Comparison of ENCODE assay signal across 26 cellular contexts in the genomic region with DNA sequence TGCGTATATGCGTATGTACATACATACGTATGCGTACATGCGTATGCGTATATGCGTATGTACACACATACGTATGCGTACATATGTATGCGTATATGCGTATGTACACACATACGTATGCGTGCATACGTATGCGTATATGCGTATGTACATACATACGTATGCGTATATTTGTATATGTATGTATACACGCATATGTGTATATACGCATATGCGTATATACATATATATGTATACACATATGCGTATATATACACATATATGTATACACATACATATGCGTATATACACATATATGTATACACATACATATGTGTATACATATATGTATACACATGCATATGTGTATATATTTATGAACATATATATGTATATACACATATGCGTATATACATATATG. TPM values are rescaled to one million over a fixed set of nuclear protein-coding genes. Genes with fewer than 3 reads are reported as not detected.
DNase-seq lines count a peak whose midpoint lies in the region; ATAC-seq, FAIRE-seq and TF ChIP-seq lines count a peak whose summit lies in the region.
"Had no signal": no experiment of that assay in that cellular context is flagged by ENCODE, and none has a peak within 500 bp of the region (broad histone marks: within the 10 kb centered on the region; RNA-seq: fewer than 3 reads in every experiment).

No MANE protein-coding gene starts in this region.

- whole genome bisulfite sequencing in A549 (ENCODE audit: missing lambda C conversion rate): 94% methylated on average over 24 of the region's 24 CpGs

- TF ChIP-seq CTCF in A549 (IDR thresholded peaks at IDR 0.05): no peak
- no peak for TF ChIP-seq CTCF in GM23338 (conservative IDR thresholded peaks at IDR 0.05; ENCODE audit: low read depth in 2 of 2)

- TF ChIP-seq RAD21 in A549 (conservative IDR thresholded peaks at IDR 0.05 in 1 of 2, IDR thresholded peaks at IDR 0.05 in 1 of 2): no peak

- H2AFZ ChIP-seq in GM23338: no peak overlapping the region

- no peak overlapping the region for H3K4me3 ChIP-seq in A549
- H3K4me3 ChIP-seq in GM23338: no peak overlapping the region
- H3K4me3 ChIP-seq: BLaER1 had no signal

- DNase-seq in A549 (ENCODE audit: low read depth in 1 of 2, low spot score in 1 of 2): no peak
- DNase-seq in HTR-8/SVneo (ENCODE audit: insufficient read length, low spot score): no peak
- DNase-seq in frontal cortex (ENCODE audit: low spot score in 2 of 2): no peak
- no peak for DNase-seq in urothelium cell line (ENCODE audit: low spot score)
- no peak for DNase-seq in GM23338 (ENCODE audit: low spot score)
- no peak for DNase-seq in NOMO-1 treated with DMSO at 0.1 percent for 48 hours (lab: John Stamatoyannopoulos, UW; ENCODE audit: unreplicated experiment)
- DNase-seq in activated CD4-positive, alpha-beta T cell treated with anti-CD3 and anti-CD28 coated beads for 1 hour: no peak
- DNase-seq: 8988T; ACHN; BE2C; C1 segment of cervical spinal cord; CD4-positive, alpha-beta memory T cell; CD4-positive, CD25-positive, alpha-beta regulatory T cell; CD8-positive, alpha-beta memory T cell; COR-L47; DMS 273 treated with DMSO at 0.1 percent for 48 hours; DMS153; DMS53; DMS79; DND-41; EL; GF-D8 had no signal

- no peaks in the 10 kb centered on the region for H3K9me2 ChIP-seq in GM23338 (ENCODE audit: insufficient read depth)

- no peaks in the 10 kb centered on the region for H3K9me3 Mint-ChIP-seq in GM23338
- H3K9me3 Mint-ChIP-seq: CD14-positive monocyte; CD4-positive, alpha-beta memory T cell; CD8-positive, alpha-beta memory T cell had no signal

- ATAC-seq in A549 (no peak), GM23338 (no peak), GM18520 (IDR thresholded peaks at IDR 0.05; ENCODE audit: unreplicated experiment) (no peak)

- H3K4me1 Mint-ChIP-seq in GM23338: no peaks in the 10 kb centered on the region

- peaks cover 5% of the 10 kb centered on the region for H3K27me3 Mint-ChIP-seq in GM23338 (ENCODE audit: insufficient read depth, low read depth, poor library complexity)
- H3K27me3 Mint-ChIP-seq: CD4-positive, alpha-beta memory T cell; CD4-positive, CD25-positive, alpha-beta regulatory T cell; CD8-positive, alpha-beta memory T cell had no signal

- H3K9me3 ChIP-seq in A549: peaks cover 14% of the 10 kb centered on the region; the same call in 2 of the 3 replicates
- H3K9me3 ChIP-seq: BE2C, BLaER1 had no signal

- TF ChIP-seq EP300 in A549 (IDR thresholded peaks at IDR 0.05): no peak

- H3K4me1 ChIP-seq in A549: no peaks in the 10 kb centered on the region
- no peaks in the 10 kb centered on the region for H3K4me1 ChIP-seq in GM23338 (ENCODE audit: insufficient read depth)

- H3K79me2 ChIP-seq in GM23338 (replicated peaks; ENCODE audit: insufficient read depth): no peaks in the 10 kb centered on the region

- H3F3A ChIP-seq in GM23338 (replicated peaks; ENCODE audit: low read depth): peaks cover 18% of the 10 kb centered on the region

- POLR2A ChIA-PET in A549 (lab: Yijun Ruan, JAX): no interaction called here

- no peak overlapping the region for H3K4me3 Mint-ChIP-seq in GM23338
- H3K4me3 Mint-ChIP-seq: CD14-positive monocyte; CD4-positive, alpha-beta memory T cell; CD4-positive, CD25-positive, alpha-beta regulatory T cell; CD8-positive, alpha-beta memory T cell had no signal

- H3K27me3 ChIP-seq in GM23338 (ENCODE audit: insufficient read depth): no peaks in the 10 kb centered on the region
- H3K27me3 ChIP-seq: BE2C, BLaER1 had no signal

- H4K20me1 ChIP-seq in GM23338 (replicated peaks; ENCODE audit: insufficient read depth): no peaks in the 10 kb centered on the region; the same call in 1 of the 2 replicates
- H4K20me1 ChIP-seq: BLaER1 had no signal

- CTCF ChIA-PET in A549 (lab: Yijun Ruan, JAX): no interaction called here

- TF ChIP-seq POLR2A in A549 (IDR thresholded peaks at IDR 0.05; ENCODE audit: low read length): no peak

- no peak overlapping the region for H3K27ac ChIP-seq in A549
- H3K27ac ChIP-seq in GM23338 (ENCODE audit: low read depth): no peak overlapping the region
- H3K27ac ChIP-seq: BLaER1 had no signal

- no peaks in the 10 kb centered on the region for H3K36me3 ChIP-seq in GM23338 (ENCODE audit: insufficient read depth)
- H3K36me3 ChIP-seq: BE2C, BLaER1 had no signal

- no peaks in the 10 kb centered on the region for H3K36me3 Mint-ChIP-seq in GM23338 (ENCODE audit: low read depth)
- H3K36me3 Mint-ChIP-seq: CD4-positive, alpha-beta memory T cell; CD4-positive, CD25-positive, alpha-beta regulatory T cell had no signal

- no peak overlapping the region for H3K27ac Mint-ChIP-seq in GM23338
- H3K27ac Mint-ChIP-seq: CD14-positive monocyte; CD4-positive, alpha-beta memory T cell; CD4-positive, CD25-positive, alpha-beta regulatory T cell; CD8-positive, alpha-beta memory T cell had no signal

- FAIRE-seq in A549 (lab: Jason Lieb, UNC) (peak; percentile 95), HTR-8/SVneo (lab: Jason Lieb, UNC) (peak; percentile 94), frontal cortex (lab: Jason Lieb, UNC) (peak; percentile 92), urothelium cell line (lab: Jason Lieb, UNC) (peak; percentile 100)

- no peak overlapping the region for H3K4me2 ChIP-seq in A549
- H3K4me2 ChIP-seq in GM23338: no peak overlapping the region
- H3K4me2 ChIP-seq: BLaER1 had no signal

TF ChIP-seq in A549, 52 proteins besides CTCF, POLR2A, EP300 and RAD21 (continues in another document):
- no peak for TF ChIP-seq EHF (CRISPR knock-in tag; IDR thresholded peaks at IDR 0.05)
- no peak for TF ChIP-seq RFX5 (IDR thresholded peaks at IDR 0.05)
- TF ChIP-seq BHLHE40 (IDR thresholded peaks at IDR 0.05; ENCODE audit: low read depth, low read length): no peak
- TF ChIP-seq FOXS1 (CRISPR knock-in tag; IDR thresholded peaks at IDR 0.05): no peak
- TF ChIP-seq NPAS2 (CRISPR knock-in tag; IDR thresholded peaks at IDR 0.05; ENCODE audit: borderline replicate concordance): no peak
- no peak for TF ChIP-seq ZNF302 (CRISPR knock-in tag; IDR thresholded peaks at IDR 0.05)
- TF ChIP-seq, protein P1, sequence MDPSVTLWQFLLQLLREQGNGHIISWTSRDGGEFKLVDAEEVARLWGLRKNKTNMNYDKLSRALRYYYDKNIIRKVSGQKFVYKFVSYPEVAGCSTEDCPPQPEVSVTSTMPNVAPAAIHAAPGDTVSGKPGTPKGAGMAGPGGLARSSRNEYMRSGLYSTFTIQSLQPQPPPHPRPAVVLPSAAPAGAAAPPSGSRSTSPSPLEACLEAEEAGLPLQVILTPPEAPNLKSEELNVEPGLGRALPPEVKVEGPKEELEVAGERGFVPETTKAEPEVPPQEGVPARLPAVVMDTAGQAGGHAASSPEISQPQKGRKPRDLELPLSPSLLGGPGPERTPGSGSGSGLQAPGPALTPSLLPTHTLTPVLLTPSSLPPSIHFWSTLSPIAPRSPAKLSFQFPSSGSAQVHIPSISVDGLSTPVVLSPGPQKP (IDR thresholded peaks at IDR 0.05; ENCODE audit: low read depth, low read length): no peak
- TF ChIP-seq POLR2AphosphoS2 (conservative IDR thresholded peaks at IDR 0.05; ENCODE audit: low read length): no peak
- no peak for TF ChIP-seq CBX8 (IDR thresholded peaks at IDR 0.05)

TF ChIP-seq in GM23338, 12 proteins besides CTCF, POLR2A, EP300 and RAD21 (continues in another document):
- TF ChIP-seq NANOG (IDR thresholded peaks at IDR 0.05; ENCODE audit: borderline replicate concordance): no peak
- no peak for TF ChIP-seq EZH2 (IDR thresholded peaks at IDR 0.05; ENCODE audit: low read depth, unreplicated experiment)
- TF ChIP-seq EZH2phosphoT487 (IDR thresholded peaks at IDR 0.05; ENCODE audit: unreplicated experiment): no peak
- no peak for TF ChIP-seq STAT1 (IDR thresholded peaks at IDR 0.05; ENCODE audit: unreplicated experiment)
- TF ChIP-seq, protein P2, sequence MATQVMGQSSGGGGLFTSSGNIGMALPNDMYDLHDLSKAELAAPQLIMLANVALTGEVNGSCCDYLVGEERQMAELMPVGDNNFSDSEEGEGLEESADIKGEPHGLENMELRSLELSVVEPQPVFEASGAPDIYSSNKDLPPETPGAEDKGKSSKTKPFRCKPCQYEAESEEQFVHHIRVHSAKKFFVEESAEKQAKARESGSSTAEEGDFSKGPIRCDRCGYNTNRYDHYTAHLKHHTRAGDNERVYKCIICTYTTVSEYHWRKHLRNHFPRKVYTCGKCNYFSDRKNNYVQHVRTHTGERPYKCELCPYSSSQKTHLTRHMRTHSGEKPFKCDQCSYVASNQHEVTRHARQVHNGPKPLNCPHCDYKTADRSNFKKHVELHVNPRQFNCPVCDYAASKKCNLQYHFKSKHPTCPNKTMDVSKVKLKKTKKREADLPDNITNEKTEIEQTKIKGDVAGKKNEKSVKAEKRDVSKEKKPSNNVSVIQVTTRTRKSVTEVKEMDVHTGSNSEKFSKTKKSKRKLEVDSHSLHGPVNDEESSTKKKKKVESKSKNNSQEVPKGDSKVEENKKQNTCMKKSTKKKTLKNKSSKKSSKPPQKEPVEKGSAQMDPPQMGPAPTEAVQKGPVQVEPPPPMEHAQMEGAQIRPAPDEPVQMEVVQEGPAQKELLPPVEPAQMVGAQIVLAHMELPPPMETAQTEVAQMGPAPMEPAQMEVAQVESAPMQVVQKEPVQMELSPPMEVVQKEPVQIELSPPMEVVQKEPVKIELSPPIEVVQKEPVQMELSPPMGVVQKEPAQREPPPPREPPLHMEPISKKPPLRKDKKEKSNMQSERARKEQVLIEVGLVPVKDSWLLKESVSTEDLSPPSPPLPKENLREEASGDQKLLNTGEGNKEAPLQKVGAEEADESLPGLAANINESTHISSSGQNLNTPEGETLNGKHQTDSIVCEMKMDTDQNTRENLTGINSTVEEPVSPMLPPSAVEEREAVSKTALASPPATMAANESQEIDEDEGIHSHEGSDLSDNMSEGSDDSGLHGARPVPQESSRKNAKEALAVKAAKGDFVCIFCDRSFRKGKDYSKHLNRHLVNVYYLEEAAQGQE (IDR thresholded peaks at IDR 0.05; ENCODE audit: unreplicated experiment): no peak
- TF ChIP-seq, protein P3, sequence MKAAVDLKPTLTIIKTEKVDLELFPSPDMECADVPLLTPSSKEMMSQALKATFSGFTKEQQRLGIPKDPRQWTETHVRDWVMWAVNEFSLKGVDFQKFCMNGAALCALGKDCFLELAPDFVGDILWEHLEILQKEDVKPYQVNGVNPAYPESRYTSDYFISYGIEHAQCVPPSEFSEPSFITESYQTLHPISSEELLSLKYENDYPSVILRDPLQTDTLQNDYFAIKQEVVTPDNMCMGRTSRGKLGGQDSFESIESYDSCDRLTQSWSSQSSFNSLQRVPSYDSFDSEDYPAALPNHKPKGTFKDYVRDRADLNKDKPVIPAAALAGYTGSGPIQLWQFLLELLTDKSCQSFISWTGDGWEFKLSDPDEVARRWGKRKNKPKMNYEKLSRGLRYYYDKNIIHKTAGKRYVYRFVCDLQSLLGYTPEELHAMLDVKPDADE (IDR thresholded peaks at IDR 0.05): no peak
- TF ChIP-seq ZNF114 (CRISPR knock-in tag; IDR thresholded peaks at IDR 0.05): no peak

RNA-seq across cellular contexts. Expression of gene MCTP2, which starts 12.1 kb away (rescaled TPM):
- polyA plus RNA-seq in A549 (2011; rRNA removed): 0.07 TPM in 1 of 2 replicates, not detected in the other
- polyA plus RNA-seq in A549 (2012; cell fraction: cytosol; rRNA removed): not detected in 2 replicates
- not detected in 2 replicates for polyA plus RNA-seq in A549 (2012; cell fraction: nucleus; rRNA removed)
- polyA plus RNA-seq in A549 (2017; fragmentation: RNase III; extraction: RNeasy Plus Mini Kit Qiagen cat#74134 plus additional on column Dnase treatment): not detected in 3 replicates
- polyA minus RNA-seq in A549 (2011; rRNA and poly(A)+ RNA removed): not detected in 2 replicates
- 1.2 TPM for total RNA-seq in frontal cortex
- 5.5 and 6.1 TPM in 2 replicates for total RNA-seq in GM23338 (2014; rRNA removed; shearing (Covaris generic))
- polyA plus RNA-seq in GM23338 (2016; fragmentation: Nextera tagmentation; extraction: Ambion mirVana): 1.7 and 1.8 TPM in 2 replicates
- total RNA-seq: G401 had no signal
